ENCODE assay signal across 1 cellular context in the genomic region with DNA sequence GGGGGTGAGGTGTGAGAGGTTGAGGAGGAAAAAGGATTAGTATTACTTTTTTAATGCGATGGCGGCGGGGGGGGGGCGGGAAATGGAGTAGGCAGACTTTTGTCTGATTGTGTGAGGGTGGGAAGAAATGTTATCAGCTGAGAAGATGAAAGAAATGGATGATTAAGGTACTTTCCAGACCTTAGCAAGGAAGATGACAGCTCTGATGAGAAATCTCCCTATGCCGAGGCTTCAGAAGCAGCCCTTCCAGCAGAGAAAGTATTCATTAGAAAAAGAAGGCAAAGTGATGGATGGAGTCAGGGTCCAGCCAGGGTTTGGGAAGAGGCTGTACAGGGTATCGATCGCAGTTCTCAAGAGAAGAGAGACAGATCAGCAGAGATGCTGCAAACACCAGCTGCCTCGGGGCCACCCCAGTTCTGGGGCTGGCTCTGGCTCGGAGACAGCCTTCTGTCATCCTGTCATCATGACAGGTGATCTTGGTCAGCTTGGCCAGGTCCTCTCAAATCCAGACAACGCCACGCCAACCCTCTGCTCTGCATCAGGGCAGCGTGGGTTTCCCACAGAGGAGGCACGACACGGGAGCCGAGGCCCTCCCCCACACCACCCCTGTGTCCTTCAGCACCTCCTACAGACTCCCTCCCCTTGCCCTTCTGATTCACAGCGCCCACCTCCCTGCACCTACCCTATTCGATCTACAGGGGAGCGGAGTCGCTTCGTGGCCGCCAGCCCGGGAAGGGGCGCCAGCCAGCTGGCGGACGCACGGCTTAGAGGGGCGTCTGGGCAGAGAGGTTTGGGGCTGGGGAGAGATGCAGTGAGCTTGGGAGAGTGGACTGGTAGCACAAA.
TF ChIP-seq lines count a peak whose summit lies in the region.

No MANE protein-coding gene starts in this region.

TF ChIP-seq in SK-N-SH treated with all-trans-retinoic acid at 6 μM for 48 hours, 23 proteins besides CTCF, POLR2A, EP300 and RAD21 (continued from another document):
- TF ChIP-seq POU6F1 (CRISPR knock-in tag; IDR thresholded peaks at IDR 0.05; ENCODE audit: borderline replicate concordance, low read depth) (no peak), TSHZ2 (CRISPR knock-in tag; IDR thresholded peaks at IDR 0.05) (no peak), GLIS3 (CRISPR knock-in tag; IDR thresholded peaks at IDR 0.05) (no peak), TOX (CRISPR knock-in tag; IDR thresholded peaks at IDR 0.05; ENCODE audit: borderline replicate concordance) (no peak), ESRRG (CRISPR knock-in tag; IDR thresholded peaks at IDR 0.05) (no peak), ZC3H10 (CRISPR knock-in tag; IDR thresholded peaks at IDR 0.05) (no peak)
- TF ChIP-seq, protein P1, sequence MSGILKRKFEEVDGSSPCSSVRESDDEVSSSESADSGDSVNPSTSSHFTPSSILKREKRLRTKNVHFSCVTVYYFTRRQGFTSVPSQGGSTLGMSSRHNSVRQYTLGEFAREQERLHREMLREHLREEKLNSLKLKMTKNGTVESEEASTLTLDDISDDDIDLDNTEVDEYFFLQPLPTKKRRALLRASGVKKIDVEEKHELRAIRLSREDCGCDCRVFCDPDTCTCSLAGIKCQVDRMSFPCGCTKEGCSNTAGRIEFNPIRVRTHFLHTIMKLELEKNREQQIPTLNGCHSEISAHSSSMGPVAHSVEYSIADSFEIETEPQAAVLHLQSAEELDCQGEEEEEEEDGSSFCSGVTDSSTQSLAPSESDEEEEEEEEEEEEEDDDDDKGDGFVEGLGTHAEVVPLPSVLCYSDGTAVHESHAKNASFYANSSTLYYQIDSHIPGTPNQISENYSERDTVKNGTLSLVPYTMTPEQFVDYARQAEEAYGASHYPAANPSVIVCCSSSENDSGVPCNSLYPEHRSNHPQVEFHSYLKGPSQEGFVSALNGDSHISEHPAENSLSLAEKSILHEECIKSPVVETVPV (CRISPR knock-in tag; IDR thresholded peaks at IDR 0.05): no peak
- TF ChIP-seq, protein P2, sequence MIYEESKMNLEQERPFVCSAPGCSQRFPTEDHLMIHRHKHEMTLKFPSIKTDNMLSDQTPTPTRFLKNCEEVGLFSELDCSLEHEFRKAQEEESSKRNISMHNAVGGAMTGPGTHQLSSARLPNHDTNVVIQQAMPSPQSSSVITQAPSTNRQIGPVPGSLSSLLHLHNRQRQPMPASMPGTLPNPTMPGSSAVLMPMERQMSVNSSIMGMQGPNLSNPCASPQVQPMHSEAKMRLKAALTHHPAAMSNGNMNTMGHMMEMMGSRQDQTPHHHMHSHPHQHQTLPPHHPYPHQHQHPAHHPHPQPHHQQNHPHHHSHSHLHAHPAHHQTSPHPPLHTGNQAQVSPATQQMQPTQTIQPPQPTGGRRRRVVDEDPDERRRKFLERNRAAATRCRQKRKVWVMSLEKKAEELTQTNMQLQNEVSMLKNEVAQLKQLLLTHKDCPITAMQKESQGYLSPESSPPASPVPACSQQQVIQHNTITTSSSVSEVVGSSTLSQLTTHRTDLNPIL (CRISPR knock-in tag; IDR thresholded peaks at IDR 0.05; ENCODE audit: low read depth): no peak
